12 cellular contexts compared by ENCODE assay signal in the genomic region with DNA sequence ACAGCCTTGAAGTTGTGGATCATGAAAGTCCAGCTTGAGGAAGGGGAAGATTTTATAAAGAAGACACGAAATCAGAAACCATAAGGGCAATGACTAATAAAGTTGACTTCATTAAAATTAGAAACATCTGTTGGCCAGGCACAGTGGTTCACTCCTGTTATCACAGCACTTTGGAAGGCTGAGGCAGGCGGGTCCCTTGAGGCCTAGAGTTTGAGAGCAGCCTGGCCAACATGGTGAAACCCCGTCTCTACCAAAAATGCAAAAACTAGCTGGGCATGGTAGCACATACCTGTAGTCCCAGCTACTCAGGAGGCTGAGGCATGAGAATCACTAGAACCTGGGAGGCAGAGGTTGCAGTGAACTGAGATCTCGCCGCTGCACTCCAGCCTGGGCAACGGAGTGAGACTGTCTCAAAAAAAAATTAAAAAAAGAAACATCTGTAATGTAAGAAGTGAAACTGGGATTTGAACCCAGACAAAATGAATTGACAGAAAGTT. TPM values are rescaled to one million over a fixed set of nuclear protein-coding genes. Genes with fewer than 3 reads are reported as not detected.
DNase-seq lines count a peak whose midpoint lies in the region; ATAC-seq and TF ChIP-seq lines count a peak whose summit lies in the region.
"Had no signal": no experiment of that assay in that cellular context is flagged by ENCODE, and none has a peak within 500 bp of the region (broad histone marks: within the 10 kb centered on the region; RNA-seq: fewer than 3 reads in every experiment).

No MANE protein-coding gene starts in this region.

- POLR2A ChIA-PET in AG04449 (lab: Yijun Ruan, JAX), result interaction anchor here (0.8 kb wide), 1 partner anchor 8 kb away, joined by 3 read pairs; no protein-coding TSS in a partner anchor

- peak; percentile 67 for DNase-seq in AG04449 (ENCODE audit: low read depth, low spot score)
- DNase-seq in fibroblast of the aortic adventitia (ENCODE audit: low read depth), result peak; percentile 93
- DNase-seq in HUDEP-2 (lab: John Stamatoyannopoulos, UW; ENCODE audit: unreplicated experiment in 76 of 76), result no peak
- DNase-seq in omental fat pad (ENCODE audit: low spot score), result no peak
- no peak for DNase-seq in lower leg skin (ENCODE audit: low spot score in 2 of 2)
- DNase-seq in SHP77 (lab: John Stamatoyannopoulos, UW), result no peak
- DNase-seq: ACHN; activated CD4-positive, alpha-beta T cell treated with anti-CD3 and anti-CD28 coated beads for 1 hour; activated naive CD4-positive, alpha-beta T cell treated with anti-CD3 and anti-CD28 coated beads, Interleukin-2, amount 50 U/mL, for 16 hours; ovary had no signal

- CTCF ChIA-PET in AG04449 (lab: Yijun Ruan, JAX), result no interaction called here

- TF ChIP-seq CTCF in AG04449 (IDR thresholded peaks at IDR 0.05; ENCODE audit: insufficient read depth, low read length, missing control alignments) (no peak), fibroblast of the aortic adventitia (IDR thresholded peaks at IDR 0.05; ENCODE audit: insufficient read depth, low read length) (no peak), omental fat pad (IDR thresholded peaks at IDR 0.05) (no peak), lower leg skin (IDR thresholded peaks at IDR 0.05) (no peak)

- intact Hi-C loops in lower leg skin (cut with DNase I; ENCODE audit: low total_unique reads), result no loop called here

- TF ChIP-seq POLR2A in lower leg skin (IDR thresholded peaks at IDR 0.05), result no peak

- peak; percentile 73 for ATAC-seq in GM18868 (IDR thresholded peaks at IDR 0.05; ENCODE audit: unreplicated experiment)
- ATAC-seq in HG03432 (IDR thresholded peaks at IDR 0.05; ENCODE audit: unreplicated experiment), result peak; percentile 76
- no peak for ATAC-seq in omental fat pad (ENCODE audit: low FRiP score)

- H3K4me3 ChIP-seq in AG04449 (ENCODE audit: low read depth, low read length), result no peak overlapping the region
- H3K4me3 ChIP-seq in fibroblast of the aortic adventitia (ENCODE audit: low read depth, low read length), result no peak overlapping the region
- no peak overlapping the region for H3K4me3 ChIP-seq in lower leg skin (ENCODE audit: low read depth, poor library complexity, severe bottlenecking)
- H3K4me3 ChIP-seq: ovary had no signal

- 72 to 76% methylated on average over 6 of the region's 6 CpGs for WGBS in lower leg skin, 2 donors

RNA-seq across cellular contexts. Expression of a gene that starts 7.9 kb away (rescaled TPM):
- 20.9 and 27.7 TPM in 2 replicates for total RNA-seq in fibroblast of the aortic adventitia (ENCODE audit: low replicate concordance)
- total RNA-seq in omental fat pad, result 10 to 100 TPM; 11.2 to 22.7 (median 13.1) TPM
- 10 to 100 TPM; 20.5 to 30.4 (median 28.0) TPM for total RNA-seq in lower leg skin

Comparison
In these comparisons a context has a peak if more than half of its experiments do, and no peak if none do; other contexts are left out.
1. DNase-seq: peak in AG04449 (single experiment) and fibroblast of the aortic adventitia (single experiment); none in HUDEP-2 (0 of 76), omental fat pad (single experiment), lower leg skin (0 of 2) and SHP77 (0 of 2).